ENCODE assay signal across 14 cellular contexts in genomic region chr5:88686743-88687142, GRCh38.
"Had no signal": no experiment of that assay in that cellular context is flagged by ENCODE, and none has a peak within 500 bp of the region (broad histone marks: within the 10 kb centered on the region; RNA-seq: fewer than 3 reads in every experiment).

No MANE protein-coding gene starts in this region.

- H3K27ac ChIP-seq: gastrocnemius medialis, heart left ventricle, left ventricle myocardium inferior, neural progenitor cell, ovary, SK-N-MC, tibial nerve had no signal

- DNase-seq: activated CD4-positive, alpha-beta T cell treated with anti-CD3 and anti-CD28 coated beads for 4 hours; activated CD8-positive, alpha-beta T cell treated with anti-CD3 and anti-CD28 coated beads, Interleukin-2, amount 10 ng/mL, durations not matched to agents 7 days and 5 days; activated effector memory CD4-positive, alpha-beta T cell treated with Interleukin-2 at 50 U/mL for 16 hours; activated T-cell treated with anti-CD3 and anti-CD28 coated beads, Interleukin-2, amount 50 U/mL, for 4 hours; gastrocnemius medialis; heart left ventricle; kidney; left ventricle myocardium inferior; mammary epithelial cell; ovary; stimulated activated CD4-positive, alpha-beta T cell treated with anti-CD3 and anti-CD28 coated beads, Interleukin-4, amount 100 ng/mL, for 1 hour had no signal
